ENCODE assay signal across 11 cellular contexts in the genomic region with DNA sequence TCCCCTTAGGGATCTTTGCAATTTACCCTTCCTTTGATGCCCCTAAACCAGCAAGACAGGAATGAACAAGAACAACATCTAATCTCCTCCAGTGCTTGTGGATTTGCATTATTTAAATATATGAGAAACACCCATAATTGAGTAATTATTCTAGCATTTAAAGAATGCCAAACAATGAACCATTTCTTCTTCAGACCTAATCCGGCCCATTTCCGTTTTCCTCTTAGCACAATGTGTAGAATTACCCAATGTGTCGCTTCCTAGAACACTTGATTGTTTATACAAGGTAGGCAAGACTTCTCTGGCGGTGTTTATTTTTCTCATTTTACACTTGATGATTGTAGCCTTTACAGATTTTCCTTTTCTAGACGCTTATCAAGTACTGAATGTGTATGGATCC. TPM values are rescaled to one million over a fixed set of nuclear protein-coding genes. Genes with fewer than 3 reads are reported as not detected.
A peak's percentile ranks its signal among the peaks of the same experiment; 100 is the strongest.
DNase-seq lines count a peak whose midpoint lies in the region; ATAC-seq and TF ChIP-seq lines count a peak whose summit lies in the region.
"Had no signal": no experiment of that assay in that cellular context is flagged by ENCODE, and none has a peak within 500 bp of the region (broad histone marks: within the 10 kb centered on the region; RNA-seq: fewer than 3 reads in every experiment).

No MANE protein-coding gene starts in this region.

- no peaks in the 10 kb centered on the region for H3K36me3 Mint-ChIP-seq in activated CD8-positive, alpha-beta T cell treated with anti-CD3 and anti-CD28 coated beads for 36 hours (ENCODE audit: low read depth)
- no peaks in the 10 kb centered on the region for H3K36me3 Mint-ChIP-seq in activated CD8-positive, alpha-beta T cell treated with anti-CD3 and anti-CD28 coated beads, Interleukin-2, amount 10 ng/mL, durations not matched to agents 7 days and 5 days (ENCODE audit: low read depth)
- peaks cover 7% of the 10 kb centered on the region for H3K36me3 Mint-ChIP-seq in stimulated activated effector memory CD8-positive, alpha-beta T cell treated with anti-CD3 and anti-CD28 coated beads, Interleukin-12 subunit alpha, Interleukin-12 subunit beta, amount 100 ng/mL, for 72 hours

- peak overlapping the region; percentile 43 for H3K4me2 ChIP-seq in PC-3 (ENCODE audit: low read length)

- CTCF ChIA-PET in activated CD8-positive, alpha-beta T cell treated with anti-CD3 and anti-CD28 coated beads for 36 hours (lab: Charles Lee) = interaction anchor here (1.6 to 2.7 kb wide), 5 partner anchors 13 to 109 kb away, joined by 3 to 17 read pairs (median 6); no protein-coding TSS in a partner anchor
- CTCF ChIA-PET in activated CD8-positive, alpha-beta T cell treated with anti-CD3 and anti-CD28 coated beads, Interleukin-2, amount 10 ng/mL, durations not matched to agents 7 days and 5 days (lab: Charles Lee) = interaction anchor here (1.1 to 2.8 kb wide), 4 partner anchors 8 to 108 kb away, joined by 3 to 20 read pairs (median 4); no protein-coding TSS in a partner anchor
- CTCF ChIA-PET in PC-3 (lab: Charles Lee) = no interaction called here

- H3K4me1 Mint-ChIP-seq in activated CD8-positive, alpha-beta T cell treated with anti-CD3 and anti-CD28 coated beads for 36 hours (ENCODE audit: low read depth) = peaks cover 32% of the 10 kb centered on the region
- peaks cover 29% of the 10 kb centered on the region for H3K4me1 Mint-ChIP-seq in activated CD8-positive, alpha-beta T cell treated with anti-CD3 and anti-CD28 coated beads, Interleukin-2, amount 10 ng/mL, durations not matched to agents 7 days and 5 days (ENCODE audit: low read depth)
- peaks cover 25% of the 10 kb centered on the region for H3K4me1 Mint-ChIP-seq in stimulated activated effector memory CD8-positive, alpha-beta T cell treated with anti-CD3 and anti-CD28 coated beads, Interleukin-12 subunit alpha, Interleukin-12 subunit beta, amount 100 ng/mL, for 72 hours

- no peak for DNase-seq in activated CD8-positive, alpha-beta T cell treated with anti-CD3 and anti-CD28 coated beads for 36 hours
- DNase-seq in activated CD8-positive, alpha-beta T cell treated with anti-CD3 and anti-CD28 coated beads, Interleukin-2, amount 10 ng/mL, durations not matched to agents 7 days and 5 days = no peak
- DNase-seq in PC-3 = peak; percentile 49
- peak; percentile 73 for DNase-seq in epithelial cell of esophagus (ENCODE audit: low read depth)
- DNase-seq in stimulated activated effector memory CD8-positive, alpha-beta T cell treated with anti-CD3 and anti-CD28 coated beads, Interleukin-12 subunit alpha, Interleukin-12 subunit beta, amount 100 ng/mL, for 72 hours (ENCODE audit: low spot score in 2 of 2) = no peak
- no peak for DNase-seq in COR-L47 (lab: John Stamatoyannopoulos, UW)
- DNase-seq: BE2C; effector CD4-positive, alpha-beta T cell; tibial artery had no signal

- H3K4me3 Mint-ChIP-seq in activated CD8-positive, alpha-beta T cell treated with anti-CD3 and anti-CD28 coated beads for 36 hours = no peak overlapping the region
- H3K4me3 Mint-ChIP-seq in activated CD8-positive, alpha-beta T cell treated with anti-CD3 and anti-CD28 coated beads, Interleukin-2, amount 10 ng/mL, durations not matched to agents 7 days and 5 days = no peak overlapping the region
- peak overlapping the region; percentile 51 for H3K4me3 Mint-ChIP-seq in stimulated activated effector memory CD8-positive, alpha-beta T cell treated with anti-CD3 and anti-CD28 coated beads, Interleukin-12 subunit alpha, Interleukin-12 subunit beta, amount 100 ng/mL, for 72 hours

- intact Hi-C loops in activated CD8-positive, alpha-beta T cell treated with anti-CD3 and anti-CD28 coated beads for 36 hours (cut with micrococcal nuclease) = loop anchor here (5.0 kb wide), 1 partner anchor 107 kb away; no protein-coding TSS in a partner anchor
- intact Hi-C loops in PC-3 (cut with micrococcal nuclease) = no loop called here

- no peak overlapping the region for H3K27ac ChIP-seq in PC-3 (ENCODE audit: low read length)
- H3K27ac ChIP-seq: tibial artery had no signal

- POLR2A ChIA-PET in activated CD8-positive, alpha-beta T cell treated with anti-CD3 and anti-CD28 coated beads for 36 hours (lab: Charles Lee) = no interaction called here
- POLR2A ChIA-PET in activated CD8-positive, alpha-beta T cell treated with anti-CD3 and anti-CD28 coated beads, Interleukin-2, amount 10 ng/mL, durations not matched to agents 7 days and 5 days (lab: Charles Lee) = no interaction called here
- POLR2A ChIA-PET in PC-3 (lab: Charles Lee; ENCODE audit: unreplicated experiment) = no interaction called here

- H3K4me1 ChIP-seq in PC-3 (ENCODE audit: insufficient read depth, low read length) = peaks cover 16% of the 10 kb centered on the region
- H3K4me1 ChIP-seq: BE2C had no signal

- no peaks in the 10 kb centered on the region for H3F3A ChIP-seq in PC-3 (ENCODE audit: low read length, unreplicated experiment)

- no peak overlapping the region for H3K9ac ChIP-seq in PC-3 (ENCODE audit: low read length)

- H3K79me2 ChIP-seq in PC-3 (ENCODE audit: low read length) = peaks cover 5% of the 10 kb centered on the region; the same call in 1 of the 2 replicates

- H3K9me3 ChIP-seq in PC-3 (ENCODE audit: low read length) = no peaks in the 10 kb centered on the region
- H3K9me3 ChIP-seq: BE2C, tibial artery had no signal

- H3K36me3 ChIP-seq in PC-3 (ENCODE audit: low read depth, low read length) = no peaks in the 10 kb centered on the region
- H3K36me3 ChIP-seq: BE2C, tibial artery had no signal

- TF ChIP-seq CTCF in activated CD8-positive, alpha-beta T cell treated with anti-CD3 and anti-CD28 coated beads for 36 hours (IDR thresholded peaks at IDR 0.05) = no peak
- TF ChIP-seq CTCF in PC-3 (conservative IDR thresholded peaks at IDR 0.05; ENCODE audit: low read depth, low read length) (no peak), epithelial cell of esophagus (IDR thresholded peaks at IDR 0.05; ENCODE audit: insufficient read depth, low read depth, low read length, missing control alignments) (no peak)

- H2AFZ ChIP-seq in PC-3 (ENCODE audit: low read length) = peak overlapping the region; percentile 37

- peak overlapping the region; percentile 87 for H3K27ac Mint-ChIP-seq in activated CD8-positive, alpha-beta T cell treated with anti-CD3 and anti-CD28 coated beads for 36 hours
- no peak overlapping the region for H3K27ac Mint-ChIP-seq in activated CD8-positive, alpha-beta T cell treated with anti-CD3 and anti-CD28 coated beads, Interleukin-2, amount 10 ng/mL, durations not matched to agents 7 days and 5 days
- H3K27ac Mint-ChIP-seq in stimulated activated effector memory CD8-positive, alpha-beta T cell treated with anti-CD3 and anti-CD28 coated beads, Interleukin-12 subunit alpha, Interleukin-12 subunit beta, amount 100 ng/mL, for 72 hours = peak overlapping the region; percentile 82

- no peak for ATAC-seq in activated CD8-positive, alpha-beta T cell treated with anti-CD3 and anti-CD28 coated beads for 36 hours
- no peak for ATAC-seq in activated CD8-positive, alpha-beta T cell treated with anti-CD3 and anti-CD28 coated beads, Interleukin-2, amount 10 ng/mL, durations not matched to agents 7 days and 5 days
- ATAC-seq in PC-3 = peak; percentile 25
- no peak for ATAC-seq in stimulated activated effector memory CD8-positive, alpha-beta T cell treated with anti-CD3 and anti-CD28 coated beads, Interleukin-12 subunit alpha, Interleukin-12 subunit beta, amount 100 ng/mL, for 72 hours
- ATAC-seq in HG03039 (IDR thresholded peaks at IDR 0.05; ENCODE audit: unreplicated experiment) = no peak
- ATAC-seq in GM18502 (IDR thresholded peaks at IDR 0.05; ENCODE audit: poor library complexity, unreplicated experiment) = no peak

- no TSS peak for BruUV-seq in PC-3 (replicated peaks; lab: Mats Ljungman, UMichigan)

- peaks cover 4% of the 10 kb centered on the region for H3K27me3 Mint-ChIP-seq in activated CD8-positive, alpha-beta T cell treated with anti-CD3 and anti-CD28 coated beads for 36 hours
- H3K27me3 Mint-ChIP-seq in activated CD8-positive, alpha-beta T cell treated with anti-CD3 and anti-CD28 coated beads, Interleukin-2, amount 10 ng/mL, durations not matched to agents 7 days and 5 days (ENCODE audit: low read depth) = peaks cover 7% of the 10 kb centered on the region

- H3K9me2 ChIP-seq in PC-3 (replicated peaks; ENCODE audit: low read length) = no peaks in the 10 kb centered on the region

- H3K9me3 Mint-ChIP-seq in activated CD8-positive, alpha-beta T cell treated with anti-CD3 and anti-CD28 coated beads for 36 hours = no peaks in the 10 kb centered on the region
- no peaks in the 10 kb centered on the region for H3K9me3 Mint-ChIP-seq in activated CD8-positive, alpha-beta T cell treated with anti-CD3 and anti-CD28 coated beads, Interleukin-2, amount 10 ng/mL, durations not matched to agents 7 days and 5 days (ENCODE audit: insufficient read depth)
- H3K9me3 Mint-ChIP-seq in stimulated activated effector memory CD8-positive, alpha-beta T cell treated with anti-CD3 and anti-CD28 coated beads, Interleukin-12 subunit alpha, Interleukin-12 subunit beta, amount 100 ng/mL, for 72 hours = no peaks in the 10 kb centered on the region

- no peaks in the 10 kb centered on the region for H3K27me3 ChIP-seq in PC-3 (ENCODE audit: low read length)
- H3K27me3 ChIP-seq: tibial artery had no signal

- no peaks in the 10 kb centered on the region for H4K20me1 ChIP-seq in PC-3 (ENCODE audit: low read length)

- H3K4me3 ChIP-seq in PC-3 (ENCODE audit: low read length) (0 out of 2 replicates have a peak overlapping the region, but pooled peaks have one; percentile 21), epithelial cell of esophagus (ENCODE audit: low read length) (no peak overlapping the region)
- H3K4me3 ChIP-seq: tibial artery had no signal

RNA-seq across cellular contexts. Expression of a gene that starts 43.5 kb away (rescaled TPM):
- total RNA-seq in activated CD8-positive, alpha-beta T cell treated with anti-CD3 and anti-CD28 coated beads for 36 hours = not detected
- total RNA-seq in activated CD8-positive, alpha-beta T cell treated with anti-CD3 and anti-CD28 coated beads, Interleukin-2, amount 10 ng/mL, durations not matched to agents 7 days and 5 days = not detected
- 0.66 TPM in 1 of 2 replicates, not detected in the other for total RNA-seq in PC-3 (2014; rRNA removed)

Comparison
In these comparisons a context has a peak if more than half of its experiments do, and no peak if none do; other contexts are left out.
1. DNase-seq: peak in PC-3 (single experiment) and epithelial cell of esophagus (single experiment); none in activated CD8-positive, alpha-beta T cell treated with anti-CD3 and anti-CD28 coated beads for 36 hours (single experiment), activated CD8-positive, alpha-beta T cell treated with anti-CD3 and anti-CD28 coated beads, Interleukin-2, amount 10 ng/mL, durations not matched to agents 7 days and 5 days (single experiment), stimulated activated effector memory CD8-positive, alpha-beta T cell treated with anti-CD3 and anti-CD28 coated beads, Interleukin-12 subunit alpha, Interleukin-12 subunit beta, amount 100 ng/mL, for 72 hours (0 of 2) and COR-L47 (single experiment).